In the genomic region with DNA sequence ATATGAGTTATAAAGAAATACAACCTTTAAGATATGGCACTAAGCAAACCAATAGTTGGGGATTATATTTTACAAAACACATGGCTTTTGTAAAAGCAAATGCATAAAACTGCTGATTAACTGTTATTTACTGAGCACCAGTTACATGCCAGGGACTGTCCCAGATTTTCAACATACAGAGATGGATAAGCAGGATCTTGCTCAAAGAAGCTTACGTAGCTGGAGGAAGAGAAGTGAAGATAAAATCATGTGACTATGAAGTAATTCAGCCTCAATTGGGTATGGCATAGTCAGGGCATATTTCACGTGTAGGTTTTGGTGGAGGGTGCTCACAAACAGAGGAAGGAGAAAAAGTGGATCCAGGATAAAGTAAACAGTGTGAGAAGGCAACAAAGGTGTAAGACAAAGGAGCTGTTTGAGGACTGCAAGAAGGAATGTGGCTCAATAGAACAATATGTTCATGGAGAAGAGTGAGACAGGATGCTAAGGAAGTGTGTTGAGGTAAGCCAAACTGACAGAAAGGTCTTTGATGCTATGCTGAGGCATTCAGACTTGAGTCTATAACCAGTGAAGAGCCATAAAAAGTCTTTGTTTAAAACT, we compare ENCODE assay signal across 15 cellular contexts.
"Had no signal": no experiment of that assay in that cellular context is flagged by ENCODE, and none has a peak within 500 bp of the region (broad histone marks: within the 10 kb centered on the region; RNA-seq: fewer than 3 reads in every experiment).

No MANE protein-coding gene starts in this region.

- H3K9me3 Mint-ChIP-seq: activated CD4-positive, alpha-beta T cell treated with anti-CD3 and anti-CD28 coated beads, Interleukin-2, amount 10 ng/mL, durations not matched to agents 24 days and 14 days; activated naive CD4-positive, alpha-beta T cell treated with anti-CD3 and anti-CD28 coated beads, Interleukin-2, amount 10 ng/mL, durations not matched to agents 7 days and 5 days; activated T-helper 17 cell treated with anti-CD3 and anti-CD28 coated beads, Interleukin-2, amount 50 U/mL, for 72 hours; dendritic cell treated with granulocyte-macrophage colony-stimulating factor and Interleukin-4, amounts not matched to agents 40 ng/mL and 50 ng/mL, for 4 days had no signal

- ATAC-seq: activated T-helper 17 cell treated with anti-CD3 and anti-CD28 coated beads, Interleukin-2, amount 50 U/mL, for 72 hours; heart right ventricle; left ventricle myocardium superior; WTC11 had no signal

- H3K27ac Mint-ChIP-seq: activated CD4-positive, alpha-beta T cell treated with anti-CD3 and anti-CD28 coated beads, Interleukin-2, amount 10 ng/mL, durations not matched to agents 24 days and 14 days; activated naive CD4-positive, alpha-beta T cell treated with anti-CD3 and anti-CD28 coated beads, Interleukin-2, amount 10 ng/mL, durations not matched to agents 7 days and 5 days; activated T-helper 17 cell treated with anti-CD3 and anti-CD28 coated beads, Interleukin-2, amount 50 U/mL, for 72 hours; dendritic cell treated with granulocyte-macrophage colony-stimulating factor and Interleukin-4, amounts not matched to agents 40 ng/mL and 50 ng/mL, for 4 days; naive B cell; progenitor cell of endocrine pancreas; WTC11 had no signal

- H3K36me3 ChIP-seq: heart right ventricle, thyroid gland, vagina had no signal

- H3K4me3 ChIP-seq: heart right ventricle, thyroid gland, vagina had no signal

- H3K4me3 Mint-ChIP-seq: activated CD4-positive, alpha-beta T cell treated with anti-CD3 and anti-CD28 coated beads, Interleukin-2, amount 10 ng/mL, durations not matched to agents 24 days and 14 days; activated naive CD4-positive, alpha-beta T cell treated with anti-CD3 and anti-CD28 coated beads, Interleukin-2, amount 10 ng/mL, durations not matched to agents 7 days and 5 days; activated T-helper 17 cell treated with anti-CD3 and anti-CD28 coated beads, Interleukin-2, amount 50 U/mL, for 72 hours; dendritic cell treated with granulocyte-macrophage colony-stimulating factor and Interleukin-4, amounts not matched to agents 40 ng/mL and 50 ng/mL, for 4 days; naive B cell; WTC11 had no signal

- H3K27me3 Mint-ChIP-seq: activated CD4-positive, alpha-beta T cell treated with anti-CD3 and anti-CD28 coated beads, Interleukin-2, amount 10 ng/mL, durations not matched to agents 24 days and 14 days; activated naive CD4-positive, alpha-beta T cell treated with anti-CD3 and anti-CD28 coated beads, Interleukin-2, amount 10 ng/mL, durations not matched to agents 7 days and 5 days; dendritic cell treated with granulocyte-macrophage colony-stimulating factor and Interleukin-4, amounts not matched to agents 40 ng/mL and 50 ng/mL, for 4 days; naive B cell; progenitor cell of endocrine pancreas had no signal

- H3K4me1 ChIP-seq: vagina had no signal

- H3K4me1 Mint-ChIP-seq: activated CD4-positive, alpha-beta T cell treated with anti-CD3 and anti-CD28 coated beads, Interleukin-2, amount 10 ng/mL, durations not matched to agents 24 days and 14 days; activated naive CD4-positive, alpha-beta T cell treated with anti-CD3 and anti-CD28 coated beads, Interleukin-2, amount 10 ng/mL, durations not matched to agents 7 days and 5 days; activated T-helper 17 cell treated with anti-CD3 and anti-CD28 coated beads, Interleukin-2, amount 50 U/mL, for 72 hours; naive B cell had no signal

- H3K36me3 Mint-ChIP-seq: activated naive CD4-positive, alpha-beta T cell treated with anti-CD3 and anti-CD28 coated beads, Interleukin-2, amount 10 ng/mL, durations not matched to agents 7 days and 5 days; naive B cell; WTC11 had no signal

- H3K9me3 ChIP-seq: thyroid gland, vagina had no signal

- DNase-seq: activated CD4-positive, alpha-beta T cell treated with anti-CD3 and anti-CD28 coated beads, Interleukin-2, amount 10 ng/mL, durations not matched to agents 24 days and 14 days; activated naive CD4-positive, alpha-beta T cell treated with anti-CD3 and anti-CD28 coated beads, Interleukin-2, amount 10 ng/mL, durations not matched to agents 7 days and 5 days; activated T-cell treated with anti-CD3 and anti-CD28 coated beads for 4 hours; heart right ventricle; islet precursor cell; left ventricle myocardium superior; naive B cell; right cardiac atrium; small intestine; thyroid gland had no signal

- H3K27ac ChIP-seq: heart right ventricle, thyroid gland, vagina had no signal
